In genomic region chr5:9587135-9587534, GRCh38 we compare ENCODE assay signal across 33 cellular contexts. TPM values are rescaled to one million over a fixed set of nuclear protein-coding genes. Genes with fewer than 3 reads are reported as not detected.
"Had no signal": no experiment of that assay in that cellular context is flagged by ENCODE, and none has a peak within 500 bp of the region (broad histone marks: within the 10 kb centered on the region; RNA-seq: fewer than 3 reads in every experiment).

No MANE protein-coding gene starts in this region.

- H3K27me3 ChIP-seq: adrenal gland, ascending aorta, breast epithelium, cardiac muscle cell, colonic mucosa, gastroesophageal sphincter, heart right ventricle had no signal

- H3K4me3 Mint-ChIP-seq: activated CD8-positive, alpha-beta T cell treated with anti-CD3 and anti-CD28 coated beads for 36 hours; activated naive CD4-positive, alpha-beta T cell treated with anti-CD3 and anti-CD28 coated beads, Interleukin-2, amount 50 U/mL, for 24 hours; activated naive CD8-positive, alpha-beta T cell treated with anti-CD3 and anti-CD28 coated beads for 36 hours; activated naive CD8-positive, alpha-beta T cell treated with anti-CD3 and anti-CD28 coated beads, Interleukin-2, amount 50 U/mL, for 24 hours; activated T-cell treated with anti-CD3 and anti-CD28 coated beads, Interleukin-2, amount 50 U/mL, for 4 hours; activated T-helper 17 cell treated with anti-CD3 and anti-CD28 coated beads, Interleukin-2, amount 50 U/mL, for 72 hours; brain; WTC11 had no signal

- H3K27me3 Mint-ChIP-seq: activated CD8-positive, alpha-beta T cell treated with anti-CD3 and anti-CD28 coated beads for 36 hours; activated naive CD4-positive, alpha-beta T cell treated with anti-CD3 and anti-CD28 coated beads, Interleukin-2, amount 50 U/mL, for 24 hours; activated naive CD8-positive, alpha-beta T cell treated with anti-CD3 and anti-CD28 coated beads for 36 hours; activated naive CD8-positive, alpha-beta T cell treated with anti-CD3 and anti-CD28 coated beads, Interleukin-2, amount 50 U/mL, for 24 hours; activated T-helper 17 cell treated with anti-CD3 and anti-CD28 coated beads, Interleukin-2, amount 50 U/mL, for 72 hours had no signal

- H3K4me1 Mint-ChIP-seq: activated naive CD4-positive, alpha-beta T cell treated with anti-CD3 and anti-CD28 coated beads, Interleukin-2, amount 50 U/mL, for 24 hours; activated naive CD8-positive, alpha-beta T cell treated with anti-CD3 and anti-CD28 coated beads for 36 hours; activated naive CD8-positive, alpha-beta T cell treated with anti-CD3 and anti-CD28 coated beads, Interleukin-2, amount 50 U/mL, for 24 hours; activated T-helper 17 cell treated with anti-CD3 and anti-CD28 coated beads, Interleukin-2, amount 50 U/mL, for 72 hours; brain; WTC11 had no signal

- H3K9me3 Mint-ChIP-seq: activated CD8-positive, alpha-beta T cell treated with anti-CD3 and anti-CD28 coated beads for 36 hours; activated naive CD4-positive, alpha-beta T cell treated with anti-CD3 and anti-CD28 coated beads, Interleukin-2, amount 50 U/mL, for 24 hours; activated naive CD8-positive, alpha-beta T cell treated with anti-CD3 and anti-CD28 coated beads, Interleukin-2, amount 50 U/mL, for 24 hours; activated T-helper 17 cell treated with anti-CD3 and anti-CD28 coated beads, Interleukin-2, amount 50 U/mL, for 72 hours; WTC11 had no signal

- H3K4me3 ChIP-seq: adrenal gland, ascending aorta, breast epithelium, cardiac muscle cell, colonic mucosa, gastroesophageal sphincter, heart right ventricle had no signal

- H3K4me1 ChIP-seq: adrenal gland, ascending aorta, breast epithelium, colonic mucosa, gastroesophageal sphincter, heart right ventricle had no signal

- H3K9me3 ChIP-seq: adrenal gland, ascending aorta, breast epithelium, colonic mucosa, gastroesophageal sphincter had no signal

- H3K27ac ChIP-seq: adrenal gland, ascending aorta, breast epithelium, cardiac muscle cell, colonic mucosa, gastroesophageal sphincter, heart right ventricle had no signal

- DNase-seq: activated CD4-positive, alpha-beta T cell treated with anti-CD3 and anti-CD28 coated beads for 1 hour; activated CD4-positive, alpha-beta T cell treated with anti-CD3 and anti-CD28 coated beads for 48 hours; activated CD4-positive, alpha-beta T cell treated with anti-CD3 and anti-CD28 coated beads, Interleukin-2, amount 50 U/mL, for 1 hour; activated CD4-positive, alpha-beta T cell treated with anti-CD3 and anti-CD28 coated beads, Interleukin-2, amount 50 U/mL, for 48 hours; activated CD8-positive, alpha-beta memory T cell treated with anti-CD3 and anti-CD28 coated beads for 24 hours; activated CD8-positive, alpha-beta T cell treated with anti-CD3 and anti-CD28 coated beads for 36 hours; activated effector memory CD4-positive, alpha-beta T cell treated with Interleukin-2 at 50 U/mL for 16 hours; activated gamma-delta T cell treated with Interleukin-2 at 50 U/mL for 16 hours; activated naive CD4-positive, alpha-beta T cell treated with Interleukin-2 at 50 U/mL for 16 hours; activated naive CD8-positive, alpha-beta T cell treated with anti-CD3 and anti-CD28 coated beads for 36 hours; activated naive CD8-positive, alpha-beta T cell treated with anti-CD3 and anti-CD28 coated beads, Interleukin-2, amount 50 U/mL, for 24 hours; activated T-cell treated with anti-CD3 and anti-CD28 coated beads, Interleukin-2, amount 50 U/mL, for 4 hours; adrenal gland; central memory CD4-positive, alpha-beta T cell; cerebellar nuclear complex; colonic mucosa; effector CD8-positive, alpha-beta T cell; foreskin melanocyte; heart right ventricle; T-helper 2 cell had no signal

- H3K27ac Mint-ChIP-seq: activated CD8-positive, alpha-beta T cell treated with anti-CD3 and anti-CD28 coated beads for 36 hours; activated naive CD4-positive, alpha-beta T cell treated with anti-CD3 and anti-CD28 coated beads, Interleukin-2, amount 50 U/mL, for 24 hours; activated naive CD8-positive, alpha-beta T cell treated with anti-CD3 and anti-CD28 coated beads for 36 hours; activated naive CD8-positive, alpha-beta T cell treated with anti-CD3 and anti-CD28 coated beads, Interleukin-2, amount 50 U/mL, for 24 hours; activated T-helper 17 cell treated with anti-CD3 and anti-CD28 coated beads, Interleukin-2, amount 50 U/mL, for 72 hours; brain; WTC11 had no signal

- H3K36me3 Mint-ChIP-seq: activated naive CD4-positive, alpha-beta T cell treated with anti-CD3 and anti-CD28 coated beads, Interleukin-2, amount 50 U/mL, for 24 hours; activated naive CD8-positive, alpha-beta T cell treated with anti-CD3 and anti-CD28 coated beads for 36 hours; brain; WTC11 had no signal

- ATAC-seq: activated CD8-positive, alpha-beta T cell treated with anti-CD3 and anti-CD28 coated beads for 36 hours; activated naive CD8-positive, alpha-beta T cell treated with anti-CD3 and anti-CD28 coated beads, Interleukin-2, amount 50 U/mL, for 24 hours; activated T-cell treated with anti-CD3 and anti-CD28 coated beads, Interleukin-2, amount 50 U/mL, for 4 hours; activated T-helper 17 cell treated with anti-CD3 and anti-CD28 coated beads, Interleukin-2, amount 50 U/mL, for 72 hours; esophagus mucosa; gastroesophageal sphincter; heart right ventricle; WTC11 had no signal

- H3K36me3 ChIP-seq: adrenal gland, ascending aorta, breast epithelium, cardiac muscle cell, colonic mucosa, gastroesophageal sphincter, heart right ventricle had no signal

RNA-seq across cellular contexts. Expression of gene SEMA5A, which starts 41.3 kb away (rescaled TPM):
- total RNA-seq: activated CD8-positive, alpha-beta T cell treated with anti-CD3 and anti-CD28 coated beads for 36 hours; activated naive CD8-positive, alpha-beta T cell treated with anti-CD3 and anti-CD28 coated beads for 36 hours; activated T-helper 17 cell treated with anti-CD3 and anti-CD28 coated beads, Interleukin-2, amount 50 U/mL, for 72 hours had no signal

RNA-seq across cellular contexts. Expression of gene TAS2R1, which starts 43.0 kb away (rescaled TPM):
- total RNA-seq: activated CD8-positive, alpha-beta T cell treated with anti-CD3 and anti-CD28 coated beads for 36 hours; activated naive CD8-positive, alpha-beta T cell treated with anti-CD3 and anti-CD28 coated beads for 36 hours; activated T-cell treated with anti-CD3 and anti-CD28 coated beads, Interleukin-2, amount 50 U/mL, for 4 hours; activated T-helper 17 cell treated with anti-CD3 and anti-CD28 coated beads, Interleukin-2, amount 50 U/mL, for 72 hours; adrenal gland; ascending aorta; breast epithelium; cardiac muscle cell; colonic mucosa; dermis microvascular lymphatic vessel endothelial cell; epithelial cell of proximal tubule; esophagus mucosa; gastroesophageal sphincter; glomerular endothelial cell; heart right ventricle; T-helper 1 cell treated with Interleukin-12 subunit alpha and Interleukin-12 subunit beta and Interleukin-4 antibody, amounts not matched to agents 30 ng/mL and 1 ng/mL, for 36 hours; WTC11 had no signal
